ENCODE assay signal across 27 cellular contexts in genomic region chr1:219639843-219640606, GRCh38. TPM values are rescaled to one million over a fixed set of nuclear protein-coding genes. Genes with fewer than 3 reads are reported as not detected.
DNase-seq lines count a peak whose midpoint lies in the region; TF ChIP-seq lines count a peak whose summit lies in the region.
"Had no signal": no experiment of that assay in that cellular context is flagged by ENCODE, and none has a peak within 500 bp of the region (broad histone marks: within the 10 kb centered on the region; RNA-seq: fewer than 3 reads in every experiment).

No MANE protein-coding gene starts in this region.

- TF ChIP-seq POLR2A in adrenal gland (IDR thresholded peaks at IDR 0.05), result no peak

- H2BK12ac ChIP-seq in mesenchymal stem cell (ENCODE audit: low read length in 2 of 2), result no peak overlapping the region

- no peak overlapping the region for H3K18ac ChIP-seq in mesenchymal stem cell (ENCODE audit: low read depth in 1 of 2, low read length in 2 of 2)

- H3K36me3 ChIP-seq in GM23248 (ENCODE audit: low read depth) (no peaks in the 10 kb centered on the region), mesenchymal stem cell (ENCODE audit: control insufficient read depth in 1 of 2, insufficient read depth in 2 of 2, low read depth in 1 of 2, low read length in 2 of 2) (no peaks in the 10 kb centered on the region), adrenal gland (replicated peaks in 1 of 2) (no peaks in the 10 kb centered on the region)
- H3K36me3 ChIP-seq: BLaER1 treated with 17β-estradiol and CSF1 and Interleukin-3, amounts not matched to agents 10 nM and 100 nM; suprapubic skin; uterus had no signal

- no peak overlapping the region for H4K91ac ChIP-seq in mesenchymal stem cell (ENCODE audit: low read length)

- H3K4me1 ChIP-seq in GM23248 (ENCODE audit: insufficient read depth), result no peaks in the 10 kb centered on the region
- no peaks in the 10 kb centered on the region for H3K4me1 ChIP-seq in mesenchymal stem cell (ENCODE audit: control insufficient read depth, insufficient read depth, low read depth, low read length)
- no peaks in the 10 kb centered on the region for H3K4me1 ChIP-seq in adrenal gland (replicated peaks in 1 of 2)
- H3K4me1 ChIP-seq: BLaER1 treated with 17β-estradiol and CSF1 and Interleukin-3, amounts not matched to agents 10 nM and 100 nM; uterus had no signal

- no peaks in the 10 kb centered on the region for H3K9me2 ChIP-seq in GM23248 (ENCODE audit: insufficient read depth)

- no peak overlapping the region for H2BK15ac ChIP-seq in mesenchymal stem cell (ENCODE audit: low read depth, poor library complexity, severe bottlenecking)

- no peaks in the 10 kb centered on the region for H3F3A ChIP-seq in GM23248 (ENCODE audit: insufficient read depth)

- H3K79me2 ChIP-seq in GM23248 (ENCODE audit: insufficient read depth), result no peaks in the 10 kb centered on the region
- H3K79me2 ChIP-seq: hepatocyte had no signal

- no peak overlapping the region for H4K8ac ChIP-seq in mesenchymal stem cell (ENCODE audit: low read length)

- intact Hi-C loops in adrenal gland (cut with DNase I), result no loop called here

- no peak overlapping the region for H3K4me2 ChIP-seq in GM23248 (ENCODE audit: unreplicated experiment)
- no peak overlapping the region for H3K4me2 ChIP-seq in mesenchymal stem cell (ENCODE audit: low read length, poor library complexity, severe bottlenecking)
- H3K4me2 ChIP-seq: BLaER1 treated with 17β-estradiol and CSF1 and Interleukin-3, amounts not matched to agents 10 nM and 100 nM; hepatocyte had no signal

- DNase-seq in GM23248, result peak; percentile 7
- peak; percentile 18 for DNase-seq in RPMI7951 (ENCODE audit: low read depth)
- peak; percentile 10 for DNase-seq in epithelial cell of proximal tubule (ENCODE audit: low read depth)
- no peak for DNase-seq in mesenchymal stem cell
- DNase-seq in NCI-H526 treated with DMSO at 0.1 percent for 48 hours (lab: John Stamatoyannopoulos, UW), result no peak
- DNase-seq in activated CD8-positive, alpha-beta memory T cell treated with anti-CD3 and anti-CD28 coated beads for 24 hours, result no peak
- no peak for DNase-seq in adrenal gland
- no peak for DNase-seq in DMS79 treated with DMSO at 0.1 percent for 48 hours (lab: John Stamatoyannopoulos, UW)
- DNase-seq: activated CD4-positive, CD25-positive, alpha-beta regulatory T cell; activated CD8-positive, alpha-beta T cell treated with anti-CD3 and anti-CD28 coated beads for 36 hours; activated naive CD4-positive, alpha-beta T cell treated with anti-CD3 and anti-CD28 coated beads, Interleukin-2, amount 10 ng/mL, durations not matched to agents 7 days and 5 days; activated T-cell treated with anti-CD3 and anti-CD28 coated beads, Interleukin-2, amount 50 U/mL, for 1 hour; aorta; effector memory CD4-positive, alpha-beta T cell; GDM1; NCI-H1694 treated with DMSO at 0.1 percent for 48 hours; NK-92 treated with Interleukin-12 subunit alpha and Interleukin-12 subunit beta, amount 100 ng/mL, for 24 hours; right cardiac atrium; stimulated activated CD4-positive, alpha-beta T cell treated with anti-CD3 and anti-CD28 coated beads, Interleukin-15, amount 100 ng/mL, for 24 hours; uterus had no signal

- in situ Hi-C loops in GM23248 (cut with MboI), result no loop called here

- H2AFZ ChIP-seq in GM23248 (no peak overlapping the region), mesenchymal stem cell (ENCODE audit: low read depth, low read length) (no peak overlapping the region)
- H2AFZ ChIP-seq: hepatocyte had no signal

- no peak overlapping the region for H3K14ac ChIP-seq in mesenchymal stem cell (ENCODE audit: low read length in 2 of 2)

- H3K9me3 ChIP-seq in GM23248 (ENCODE audit: low read depth) (no peaks in the 10 kb centered on the region), mesenchymal stem cell (ENCODE audit: control insufficient read depth, low read length) (no peaks in the 10 kb centered on the region), adrenal gland (replicated peaks in 1 of 3) (no peaks in the 10 kb centered on the region)
- H3K9me3 ChIP-seq: suprapubic skin, uterus had no signal

- H2AK5ac ChIP-seq in mesenchymal stem cell (ENCODE audit: low read length, severe bottlenecking), result no peak overlapping the region

- TF ChIP-seq CTCF in epithelial cell of proximal tubule (conservative IDR thresholded peaks at IDR 0.05; ENCODE audit: low read depth, low read length) (no peak), adrenal gland (IDR thresholded peaks at IDR 0.05) (no peak)

- H4K20me1 ChIP-seq in GM23248 (ENCODE audit: insufficient read depth), result no peaks in the 10 kb centered on the region
- H4K20me1 ChIP-seq: BLaER1 treated with 17β-estradiol and CSF1 and Interleukin-3, amounts not matched to agents 10 nM and 100 nM had no signal

- H3K9ac ChIP-seq in GM23248 (no peak overlapping the region), mesenchymal stem cell (ENCODE audit: low read length) (peak overlapping the region; percentile 59)
- H3K9ac ChIP-seq: BLaER1 treated with 17β-estradiol and CSF1 and Interleukin-3, amounts not matched to agents 10 nM and 100 nM had no signal

- no peaks in the 10 kb centered on the region for H3K79me1 ChIP-seq in mesenchymal stem cell (replicated peaks; ENCODE audit: low read length, poor library complexity, severe bottlenecking)

- H3K4me3 ChIP-seq in GM23248 (no peak overlapping the region), epithelial cell of proximal tubule (ENCODE audit: low read depth, low read length) (no peak overlapping the region), mesenchymal stem cell (ENCODE audit: insufficient read depth in 1 of 2, low read depth in 1 of 2, low read length in 2 of 2) (no peak overlapping the region), adrenal gland (no peak overlapping the region)
- H3K4me3 ChIP-seq: BLaER1 treated with 17β-estradiol and CSF1 and Interleukin-3, amounts not matched to agents 10 nM and 100 nM; hepatocyte; SK-N-MC; suprapubic skin; uterus had no signal

- 55 to 65% methylated on average over 1 of the region's 1 CpG for WGBS in GM23248 (ENCODE audit: low coverage in 1 of 2, low lambda C conversion rate in 2 of 2, missing lambda C conversion rate in 2 of 2), 2 experiments
- WGBS in mesenchymal stem cell, result 89% methylated on average over 1 of the region's 1 CpG
- 71 to 100% (median 89%) methylated on average over 1 of the region's 1 CpG for WGBS in adrenal gland, 4 donors

- no peak overlapping the region for H3K23ac ChIP-seq in mesenchymal stem cell (ENCODE audit: low read length in 2 of 2)

- no peak overlapping the region for H2BK5ac ChIP-seq in mesenchymal stem cell (ENCODE audit: low read depth, low read length, poor library complexity, severe bottlenecking)

- no peak overlapping the region for H2BK120ac ChIP-seq in mesenchymal stem cell (ENCODE audit: low read depth, low read length)

- H3K27me3 ChIP-seq in GM23248 (replicated peaks; ENCODE audit: insufficient read depth) (no peaks in the 10 kb centered on the region; the same call in 1 of the 2 replicates), mesenchymal stem cell (ENCODE audit: control insufficient read depth in 1 of 2, insufficient read depth in 1 of 2, low read length in 2 of 2) (no peaks in the 10 kb centered on the region), adrenal gland (no peaks in the 10 kb centered on the region)
- H3K27me3 ChIP-seq: BLaER1 treated with 17β-estradiol and CSF1 and Interleukin-3, amounts not matched to agents 10 nM and 100 nM; hepatocyte; suprapubic skin; uterus had no signal

- H3K27ac ChIP-seq in GM23248, result no peak overlapping the region
- no peak overlapping the region for H3K27ac ChIP-seq in mesenchymal stem cell (ENCODE audit: low read length, poor library complexity, severe bottlenecking)
- no peak overlapping the region for H3K27ac ChIP-seq in adrenal gland
- H3K27ac ChIP-seq: BLaER1 treated with 17β-estradiol and CSF1 and Interleukin-3, amounts not matched to agents 10 nM and 100 nM; hepatocyte; HL-60; SK-N-MC; suprapubic skin; uterus had no signal

- H3K4ac ChIP-seq in mesenchymal stem cell (ENCODE audit: low read depth in 1 of 2, low read length in 2 of 2), result no peak overlapping the region

RNA-seq across cellular contexts. Expression of gene ZC3H11B, which starts 27.1 kb away (rescaled TPM):
- total RNA-seq in GM23248 (2014; rRNA removed; shearing (Covaris generic)), result not detected in 2 replicates
- polyA plus RNA-seq in GM23248 (2016; fragmentation: Nextera tagmentation; extraction: Ambion mirVana) (not detected in 2 replicates), adrenal gland (under 1 TPM in 1 of 3 donors, not detected in 2; 0.03 TPM)
- total RNA-seq in RPMI7951 (2014; rRNA removed; shearing (Covaris generic)), result 0.10 and 0.12 TPM in 2 replicates
- total RNA-seq in epithelial cell of proximal tubule (not detected in 2 replicates), adrenal gland (under 1 TPM in 2 of 8 donors, not detected in 6; 0.14 to 0.48 TPM)
- polyA plus RNA-seq in mesenchymal stem cell (2013, experiment 1 of 2), result 0.06 TPM
- polyA plus RNA-seq in mesenchymal stem cell (2013, experiment 2 of 2), result 0.07 TPM
- total RNA-seq: hepatocyte; lung microvascular endothelial cell; right cardiac atrium; T-helper 2 cell treated with Interferon-gamma antibody and Interleukin-4, amounts not matched to agents 100 ng/mL and 5 ng/mL, for 36 hours had no signal
- polyA plus RNA-seq: hepatocyte, right cardiac atrium had no signal

Comparison
In these comparisons a context has a peak if more than half of its experiments do, and no peak if none do; other contexts are left out.
1. DNase-seq: peak in GM23248 (single experiment), RPMI7951 (single experiment) and epithelial cell of proximal tubule (single experiment); none in mesenchymal stem cell (single experiment), NCI-H526 treated with DMSO at 0.1 percent for 48 hours (single experiment), activated CD8-positive, alpha-beta memory T cell treated with anti-CD3 and anti-CD28 coated beads for 24 hours (single experiment), adrenal gland (0 of 7) and DMS79 treated with DMSO at 0.1 percent for 48 hours (single experiment).